In the genomic region with DNA sequence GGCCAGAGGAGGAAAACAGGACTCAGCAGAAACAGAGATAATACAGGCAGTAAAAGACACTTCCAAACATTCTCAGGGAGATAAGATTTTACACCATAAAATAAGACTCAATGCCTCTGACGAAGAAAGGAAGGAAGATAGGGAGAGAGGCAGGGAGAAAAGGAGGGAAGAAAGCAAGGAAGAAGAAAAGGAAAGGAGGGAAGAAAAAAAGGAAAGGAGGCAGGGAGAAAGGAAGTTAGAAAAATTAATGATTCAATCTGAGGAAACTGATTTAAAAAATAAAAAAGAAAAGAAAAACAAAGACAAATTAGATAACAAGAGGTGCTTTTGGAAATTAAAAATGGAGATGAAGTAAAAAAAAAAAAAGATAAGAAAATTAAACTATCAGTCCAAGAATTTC, we compare ENCODE assay signal across 22 cellular contexts.
DNase-seq lines count a peak whose midpoint lies in the region; ATAC-seq and TF ChIP-seq lines count a peak whose summit lies in the region.
"Had no signal": no experiment of that assay in that cellular context is flagged by ENCODE, and none has a peak within 500 bp of the region (broad histone marks: within the 10 kb centered on the region; RNA-seq: fewer than 3 reads in every experiment).

No MANE protein-coding gene starts in this region.

- H3K4me3 ChIP-seq in SK-N-MC: no peak overlapping the region
- H3K4me3 ChIP-seq: gastrocnemius medialis, GM12878 had no signal

- H3K9me3 Mint-ChIP-seq in activated naive CD4-positive, alpha-beta T cell treated with anti-CD3 and anti-CD28 coated beads, Interleukin-2, amount 50 U/mL, for 24 hours: no peaks in the 10 kb centered on the region
- H3K9me3 Mint-ChIP-seq in dendritic cell treated with granulocyte-macrophage colony-stimulating factor and Interleukin-4, amounts not matched to agents 40 ng/mL and 50 ng/mL, for 4 days: no peaks in the 10 kb centered on the region
- H3K9me3 Mint-ChIP-seq in osteocyte (ENCODE audit: unreplicated experiment): no peaks in the 10 kb centered on the region
- H3K9me3 Mint-ChIP-seq: activated CD4-positive, alpha-beta T cell treated with anti-CD3 and anti-CD28 coated beads, Interleukin-2, amount 10 ng/mL, durations not matched to agents 24 days and 14 days; IgD-negative memory B cell; naive thymus-derived CD4-positive, alpha-beta T cell had no signal

- ATAC-seq in HG03097 (IDR thresholded peaks at IDR 0.05; ENCODE audit: low FRiP score, unreplicated experiment) (no peak), GM19324 (IDR thresholded peaks at IDR 0.05; ENCODE audit: low FRiP score, unreplicated experiment) (no peak), GM21423 (IDR thresholded peaks at IDR 0.05; ENCODE audit: unreplicated experiment) (no peak)
- ATAC-seq: gastrocnemius medialis; GM12878; naive thymus-derived CD4-positive, alpha-beta T cell had no signal

- H3K27ac ChIP-seq in SK-N-MC: peak overlapping the region; percentile 22; the same call in 1 of the 2 replicates
- H3K27ac ChIP-seq: gastrocnemius medialis had no signal

- intact Hi-C loops in dendritic cell treated with granulocyte-macrophage colony-stimulating factor and Interleukin-4, amounts not matched to agents 40 ng/mL and 50 ng/mL, for 4 days (cut with micrococcal nuclease): loop anchor here (10.0 kb wide), 1 partner anchor 61 kb away; no protein-coding TSS in a partner anchor

- no peaks in the 10 kb centered on the region for H3K27me3 Mint-ChIP-seq in activated naive CD4-positive, alpha-beta T cell treated with anti-CD3 and anti-CD28 coated beads, Interleukin-2, amount 50 U/mL, for 24 hours
- no peaks in the 10 kb centered on the region for H3K27me3 Mint-ChIP-seq in dendritic cell treated with granulocyte-macrophage colony-stimulating factor and Interleukin-4, amounts not matched to agents 40 ng/mL and 50 ng/mL, for 4 days
- H3K27me3 Mint-ChIP-seq in osteocyte (ENCODE audit: unreplicated experiment): no peaks in the 10 kb centered on the region
- H3K27me3 Mint-ChIP-seq: activated CD4-positive, alpha-beta T cell treated with anti-CD3 and anti-CD28 coated beads, Interleukin-2, amount 10 ng/mL, durations not matched to agents 24 days and 14 days; IgD-negative memory B cell; naive thymus-derived CD4-positive, alpha-beta T cell had no signal

- peaks cover 60% of the 10 kb centered on the region for H3K36me3 ChIP-seq in SK-N-MC (ENCODE audit: insufficient read depth, low read length)

- peaks cover 11% of the 10 kb centered on the region for H3K36me3 Mint-ChIP-seq in activated naive CD4-positive, alpha-beta T cell treated with anti-CD3 and anti-CD28 coated beads, Interleukin-2, amount 50 U/mL, for 24 hours
- H3K36me3 Mint-ChIP-seq in dendritic cell treated with granulocyte-macrophage colony-stimulating factor and Interleukin-4, amounts not matched to agents 40 ng/mL and 50 ng/mL, for 4 days (ENCODE audit: low read depth): peaks cover 68% of the 10 kb centered on the region
- peaks cover 29% of the 10 kb centered on the region for H3K36me3 Mint-ChIP-seq in osteocyte (ENCODE audit: unreplicated experiment)

- H3K4me1 Mint-ChIP-seq in activated naive CD4-positive, alpha-beta T cell treated with anti-CD3 and anti-CD28 coated beads, Interleukin-2, amount 50 U/mL, for 24 hours: peaks cover 6% of the 10 kb centered on the region
- H3K4me1 Mint-ChIP-seq in dendritic cell treated with granulocyte-macrophage colony-stimulating factor and Interleukin-4, amounts not matched to agents 40 ng/mL and 50 ng/mL, for 4 days (ENCODE audit: low read depth): no peaks in the 10 kb centered on the region
- H3K4me1 Mint-ChIP-seq in osteocyte (ENCODE audit: unreplicated experiment): no peaks in the 10 kb centered on the region
- H3K4me1 Mint-ChIP-seq: IgD-negative memory B cell had no signal

- H3K4me3 Mint-ChIP-seq in activated naive CD4-positive, alpha-beta T cell treated with anti-CD3 and anti-CD28 coated beads, Interleukin-2, amount 50 U/mL, for 24 hours: no peak overlapping the region
- no peak overlapping the region for H3K4me3 Mint-ChIP-seq in dendritic cell treated with granulocyte-macrophage colony-stimulating factor and Interleukin-4, amounts not matched to agents 40 ng/mL and 50 ng/mL, for 4 days
- no peak overlapping the region for H3K4me3 Mint-ChIP-seq in osteocyte (ENCODE audit: unreplicated experiment)
- H3K4me3 Mint-ChIP-seq: activated CD4-positive, alpha-beta T cell treated with anti-CD3 and anti-CD28 coated beads, Interleukin-2, amount 10 ng/mL, durations not matched to agents 24 days and 14 days; IgD-negative memory B cell; naive thymus-derived CD4-positive, alpha-beta T cell had no signal

- H3K9ac ChIP-seq in SK-N-MC (ENCODE audit: insufficient read length): no peak overlapping the region

- no peak for TF ChIP-seq CTCF in osteocyte (IDR thresholded peaks at IDR 0.05)

- no peaks in the 10 kb centered on the region for H3K9me3 ChIP-seq in SK-N-MC (ENCODE audit: low read depth, low read length)
- H3K9me3 ChIP-seq: gastrocnemius medialis had no signal

- peak overlapping the region; percentile 0 for H3K27ac Mint-ChIP-seq in activated naive CD4-positive, alpha-beta T cell treated with anti-CD3 and anti-CD28 coated beads, Interleukin-2, amount 50 U/mL, for 24 hours
- peak overlapping the region; percentile 9 for H3K27ac Mint-ChIP-seq in dendritic cell treated with granulocyte-macrophage colony-stimulating factor and Interleukin-4, amounts not matched to agents 40 ng/mL and 50 ng/mL, for 4 days
- H3K27ac Mint-ChIP-seq in osteocyte (ENCODE audit: unreplicated experiment): peak overlapping the region; percentile 27
- H3K27ac Mint-ChIP-seq: activated CD4-positive, alpha-beta T cell treated with anti-CD3 and anti-CD28 coated beads, Interleukin-2, amount 10 ng/mL, durations not matched to agents 24 days and 14 days had no signal

- DNase-seq in activated naive CD4-positive, alpha-beta T cell treated with Interleukin-2 at 50 U/mL for 16 hours: no peak
- no peak for DNase-seq in SK-N-MC (ENCODE audit: low read depth, low spot score)
- DNase-seq in osteocyte (ENCODE audit: extremely low spot score, unreplicated experiment): no peak
- DNase-seq: activated CD4-positive, alpha-beta T cell treated with anti-CD3 and anti-CD28 coated beads, Interleukin-2, amount 10 ng/mL, durations not matched to agents 24 days and 14 days; AML-193; gastrocnemius medialis; midbrain; naive thymus-derived CD4-positive, alpha-beta T cell; NCI-H446; NCI-H82; occipital lobe; SIG-M5; stimulated activated CD4-positive, alpha-beta T cell treated with anti-CD3 and anti-CD28 coated beads, Interleukin-4, amount 100 ng/mL, for 24 hours; T-helper 9 cell; trophoblast cell had no signal
